In the genomic region with DNA sequence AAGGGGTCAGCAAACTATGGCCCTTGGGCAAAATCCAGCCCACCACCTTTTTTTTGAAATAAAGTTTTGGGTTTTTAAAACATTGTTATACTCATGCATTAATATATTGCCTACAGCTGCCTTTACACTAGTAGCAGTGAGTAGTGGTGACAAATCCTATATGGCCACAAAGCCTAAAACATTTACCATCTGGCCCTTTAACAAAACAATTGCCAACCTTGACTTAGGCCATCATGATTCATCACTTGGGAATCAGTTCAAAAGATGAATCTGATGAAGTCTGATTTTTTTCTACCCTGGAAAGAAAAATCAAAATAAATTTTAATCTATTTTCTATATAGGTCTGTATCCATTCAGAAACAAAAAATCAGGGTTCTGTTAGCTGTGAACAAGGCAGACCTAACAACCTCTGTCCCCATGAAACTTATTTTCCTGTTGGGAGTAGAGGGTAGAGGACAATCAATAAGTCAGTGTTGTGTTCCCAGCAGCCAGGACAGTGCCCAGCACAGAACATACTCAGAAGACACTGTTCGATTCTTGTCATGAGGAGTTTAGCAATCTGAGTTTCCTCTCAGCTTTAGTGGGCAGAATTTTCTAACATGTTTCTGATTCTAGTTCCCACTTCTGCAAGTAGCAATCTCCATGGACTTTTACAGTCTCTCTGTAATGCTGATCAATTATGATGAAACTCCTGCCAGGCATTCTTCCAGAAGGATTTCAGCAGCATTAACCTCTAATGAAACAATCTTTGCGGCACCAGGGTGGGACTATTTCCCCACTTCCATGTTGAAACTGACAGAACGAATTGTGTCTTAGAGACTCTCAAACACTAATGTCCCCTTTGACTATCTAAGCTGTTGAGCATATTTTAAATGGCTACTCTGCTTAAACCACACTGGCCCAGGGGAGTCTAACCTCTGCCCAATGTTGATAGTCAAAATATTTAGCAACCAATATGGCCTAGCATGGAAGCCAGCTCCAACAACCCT, we compare ENCODE assay signal across 16 cellular contexts.
A peak's percentile ranks its signal among the peaks of the same experiment; 100 is the strongest.
DNase-seq lines count a peak whose midpoint lies in the region; ATAC-seq, FAIRE-seq and TF ChIP-seq lines count a peak whose summit lies in the region.
"Had no signal": no experiment of that assay in that cellular context is flagged by ENCODE, and none has a peak within 500 bp of the region (broad histone marks: within the 10 kb centered on the region; RNA-seq: fewer than 3 reads in every experiment).

No MANE protein-coding gene starts in this region.

- ATAC-seq in left lobe of liver (peak; percentile 66), HG03521 (IDR thresholded peaks at IDR 0.05; ENCODE audit: unreplicated experiment) (no peak), HG02623 (IDR thresholded peaks at IDR 0.05; ENCODE audit: unreplicated experiment) (no peak)
- ATAC-seq in stimulated activated naive CD8-positive, alpha-beta T cell treated with anti-CD3 and anti-CD28 coated beads, Interleukin-15, Interleukin-2, amounts not matched to agents 100 U/mL and 50 U/mL, for 24 hours = no peak
- ATAC-seq: activated CD4-positive, alpha-beta T cell treated with anti-CD3 and anti-CD28 coated beads for 36 hours; stimulated activated memory B cell treated with anti-CD40 and anti-IgM and Interleukin-4, amounts not matched to agents 10 μg/mL and 1 μg/mL and 100 μg/mL, for 72 hours had no signal

- no peak for TF ChIP-seq POLR2A in GM12892 (IDR thresholded peaks at IDR 0.05; ENCODE audit: low read depth, low read length)

- H3K4me3 ChIP-seq in AG09309 (ENCODE audit: control insufficient read depth, low read depth, low read length) (no peak overlapping the region), choroid plexus epithelial cell (ENCODE audit: low read depth, low read length) (no peak overlapping the region)
- H3K4me3 ChIP-seq: BLaER1 treated with 17β-estradiol and CSF1 and Interleukin-3, amounts not matched to agents 10 nM and 100 nM had no signal

- DNase-seq in AG09309 (ENCODE audit: low read depth) = peak; percentile 62
- peak; percentile 79 for DNase-seq in M059J (ENCODE audit: low read depth)
- peak; percentile 72 for DNase-seq in choroid plexus epithelial cell (ENCODE audit: low read depth)
- DNase-seq in left lobe of liver (ENCODE audit: low spot score) = no peak
- DNase-seq in GM12892 (ENCODE audit: insufficient read length) = no peak
- no peak for DNase-seq in stimulated activated naive CD8-positive, alpha-beta T cell treated with anti-CD3 and anti-CD28 coated beads, Interleukin-15, Interleukin-2, amounts not matched to agents 100 U/mL and 50 U/mL, for 24 hours
- DNase-seq: activated CD4-positive, alpha-beta T cell treated with anti-CD3 and anti-CD28 coated beads for 36 hours; aorta; endodermal cell; Karpas-422; NCI-H2081; stimulated activated CD4-positive, alpha-beta T cell treated with anti-CD3 and anti-CD28 coated beads, Interleukin-2, amount 100 ng/mL, for 48 hours had no signal

- no peak for FAIRE-seq in GM12892 (lab: Jason Lieb, UNC)

- TF ChIP-seq CTCF in AG09309 (IDR thresholded peaks at IDR 0.05; ENCODE audit: control insufficient read depth, insufficient read depth, low read depth, low read length, missing control alignments) (no peak), choroid plexus epithelial cell (conservative IDR thresholded peaks at IDR 0.05; ENCODE audit: low read depth, low read length) (no peak)

Comparison
In these comparisons a context has a peak if more than half of its experiments do, and no peak if none do; other contexts are left out.
1. DNase-seq: peak in AG09309 (single experiment), M059J (single experiment) and choroid plexus epithelial cell (single experiment); none in left lobe of liver (single experiment), GM12892 (single experiment) and stimulated activated naive CD8-positive, alpha-beta T cell treated with anti-CD3 and anti-CD28 coated beads, Interleukin-15, Interleukin-2, amounts not matched to agents 100 U/mL and 50 U/mL, for 24 hours (single experiment).